Comparison of ENCODE assay signal across 8 cellular contexts in genomic region chr1:248642971-248643651, GRCh38.
DNase-seq lines count a peak whose midpoint lies in the region; ATAC-seq and FAIRE-seq lines count a peak whose summit lies in the region.
"Not testable (repeated sequence)": the region's sequence is repeated elsewhere in the genome, so short reads cannot be mapped to it uniquely, and the experiment has no call there.

No MANE protein-coding gene starts in this region.

- peak; percentile 60 for ATAC-seq in GM19035 (IDR thresholded peaks at IDR 0.05; ENCODE audit: unreplicated experiment)
- ATAC-seq in GM21367 (IDR thresholded peaks at IDR 0.05; ENCODE audit: unreplicated experiment) = peak; percentile 47
- peak; percentile 74 for ATAC-seq in HG02571 (IDR thresholded peaks at IDR 0.05; ENCODE audit: unreplicated experiment)
- ATAC-seq in HG02970 (IDR thresholded peaks at IDR 0.05; ENCODE audit: low FRiP score, unreplicated experiment) = peak; percentile 61
- ATAC-seq in HG03175 (IDR thresholded peaks at IDR 0.05; ENCODE audit: unreplicated experiment) = peak; percentile 57
- ATAC-seq in HG03571 (IDR thresholded peaks at IDR 0.05; ENCODE audit: unreplicated experiment) = peak; percentile 59
- ATAC-seq in stimulated activated naive CD8-positive, alpha-beta T cell treated with anti-CD3 and anti-CD28 coated beads, Interleukin-15, Interleukin-2, amounts not matched to agents 100 U/mL and 50 U/mL, for 24 hours = peak; percentile 43

- peak; percentile 99 for FAIRE-seq in GM18507 (lab: Jason Lieb, UNC)

- DNase-seq in GM18507 (ENCODE audit: extremely low spot score, insufficient read length, low read depth); stimulated activated naive CD8-positive, alpha-beta T cell treated with anti-CD3 and anti-CD28 coated beads, Interleukin-15, Interleukin-2, amounts not matched to agents 100 U/mL and 50 U/mL, for 24 hours: not testable (repeated sequence)
